Comparison of ENCODE assay signal across 19 cellular contexts in the genomic region with DNA sequence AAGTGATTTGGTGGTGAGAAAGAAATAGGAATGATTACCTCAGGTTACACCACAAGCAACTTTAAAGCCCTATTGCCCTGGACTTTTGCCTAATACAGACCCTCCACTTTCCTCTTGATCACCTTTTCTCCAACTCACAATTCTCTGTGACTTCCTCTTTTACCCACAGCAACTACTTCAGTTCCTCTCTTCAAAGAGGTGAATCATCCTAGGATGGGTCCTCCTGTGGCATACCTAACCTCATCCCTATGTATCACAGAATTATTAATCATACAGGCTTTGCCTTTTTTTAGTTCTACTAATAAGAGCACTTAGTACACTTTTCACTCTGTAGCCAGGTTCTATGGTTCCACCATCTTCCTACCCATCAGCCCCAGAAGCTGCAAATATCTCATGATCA. TPM values are rescaled to one million over a fixed set of nuclear protein-coding genes. Genes with fewer than 3 reads are reported as not detected.
"Had no signal": no experiment of that assay in that cellular context is flagged by ENCODE, and none has a peak within 500 bp of the region (broad histone marks: within the 10 kb centered on the region; RNA-seq: fewer than 3 reads in every experiment).

No MANE protein-coding gene starts in this region.

- H3K79me2 ChIP-seq: parathyroid adenoma had no signal

- H3K36me3 Mint-ChIP-seq: neural progenitor cell had no signal

- H3K9me3 Mint-ChIP-seq: neural progenitor cell had no signal

- DNase-seq: activated CD4-positive, alpha-beta T cell treated with anti-CD3 and anti-CD28 coated beads for 4 hours; activated gamma-delta T cell treated with Interleukin-2 at 50 U/mL for 16 hours; activated T-cell treated with anti-CD3 and anti-CD28 coated beads, Interleukin-2, amount 50 U/mL, for 1 hour; caudate nucleus; colonic mucosa; effector CD8-positive, alpha-beta T cell; hippocampal formation; lower lobe of right lung; midbrain had no signal

- H3K4me3 ChIP-seq: colonic mucosa, lower lobe of right lung, neural progenitor cell, tibial nerve, vagina had no signal

- H3K27ac ChIP-seq: colonic mucosa, lower lobe of right lung, neural progenitor cell, parathyroid adenoma, tibial nerve, vagina, VCaP had no signal

- H2AFZ ChIP-seq: neural progenitor cell, parathyroid adenoma had no signal

- H3K4me1 Mint-ChIP-seq: neural progenitor cell had no signal

- H3K4me1 ChIP-seq: colonic mucosa, lower lobe of right lung, tibial nerve, vagina had no signal

- H3K4me2 ChIP-seq: neural progenitor cell had no signal

- H3K36me3 ChIP-seq: colonic mucosa, lower lobe of right lung, neural progenitor cell, tibial nerve, vagina had no signal

- H3K9me3 ChIP-seq: colonic mucosa, lower lobe of right lung, tibial nerve, vagina had no signal

- H3K27me3 ChIP-seq: colonic mucosa, neural progenitor cell, tibial nerve, vagina had no signal

- H3K4me3 Mint-ChIP-seq: neural progenitor cell had no signal

- ATAC-seq: lower lobe of right lung had no signal

- H3K27ac Mint-ChIP-seq: neural progenitor cell had no signal

RNA-seq across cellular contexts. Expression of a gene that starts 19.6 kb away (rescaled TPM):
- total RNA-seq: activated CD8-positive, alpha-beta memory T cell treated with anti-CD3 and anti-CD28 coated beads for 36 hours; colonic mucosa; lower lobe of right lung; renal cortical epithelial cell; skeletal muscle tissue; subcutaneous adipose tissue; tibial nerve; vagina had no signal
- polyA plus RNA-seq: adipose tissue had no signal

RNA-seq across cellular contexts. Expression of a gene that starts 26.1 kb away (rescaled TPM):
- total RNA-seq: activated CD8-positive, alpha-beta memory T cell treated with anti-CD3 and anti-CD28 coated beads for 36 hours; colonic mucosa; lower lobe of right lung; renal cortical epithelial cell; skeletal muscle tissue; subcutaneous adipose tissue; tibial nerve; vagina had no signal
- polyA plus RNA-seq: adipose tissue had no signal
